ENCODE assay signal across 35 cellular contexts in genomic region chr1:42541104-42541503, GRCh38.
DNase-seq lines count a peak whose midpoint lies in the region; ATAC-seq, FAIRE-seq and TF ChIP-seq lines count a peak whose summit lies in the region.
"Had no signal": no experiment of that assay in that cellular context is flagged by ENCODE, and none has a peak within 500 bp of the region (broad histone marks: within the 10 kb centered on the region; RNA-seq: fewer than 3 reads in every experiment).

No MANE protein-coding gene starts in this region.

- H3K4me3 ChIP-seq in HepG2 (replicated peaks in 1 of 3; ENCODE audit: insufficient read depth in 1 of 3, low read depth in 2 of 3, low read length in 3 of 3) (no peak overlapping the region), right lobe of liver (no peak overlapping the region), GM12878 (no peak overlapping the region), bronchial epithelial cell (ENCODE audit: low read depth, low read length) (no peak overlapping the region), PC-9 (no peak overlapping the region)
- H3K4me3 ChIP-seq: A549; BLaER1; BLaER1 treated with 17β-estradiol and CSF1 and Interleukin-3, amounts not matched to agents 10 nM and 100 nM had no signal

- H3K27me3 ChIP-seq in HepG2 (ENCODE audit: control insufficient read depth in 1 of 2, insufficient read depth in 2 of 2, low read length in 2 of 2) (no peaks in the 10 kb centered on the region), right lobe of liver (no peaks in the 10 kb centered on the region), GM12878 (replicated peaks in 1 of 2; ENCODE audit: control insufficient read depth in 2 of 2, insufficient read depth in 2 of 2, low read length in 1 of 2) (no peaks in the 10 kb centered on the region), bronchial epithelial cell (ENCODE audit: control insufficient read depth, insufficient read depth, low read length) (no peaks in the 10 kb centered on the region), PC-9 (ENCODE audit: insufficient read depth, low read depth) (no peaks in the 10 kb centered on the region)
- H3K27me3 ChIP-seq: BE2C; BLaER1; BLaER1 treated with 17β-estradiol and CSF1 and Interleukin-3, amounts not matched to agents 10 nM and 100 nM had no signal

- FAIRE-seq in HepG2 (lab: Jason Lieb, UNC) (no peak), GM18507 (lab: Jason Lieb, UNC) (peak; percentile 44), GM12878 (lab: Jason Lieb, UNC) (peak; percentile 41), bronchial epithelial cell (lab: Jason Lieb, UNC) (peak; percentile 40)
- FAIRE-seq: A204.1, A549, D721Med had no signal

- H4K20me1 ChIP-seq in HepG2 (ENCODE audit: insufficient read depth, low read length) = no peaks in the 10 kb centered on the region
- H4K20me1 ChIP-seq in GM12878 (ENCODE audit: control insufficient read depth, insufficient read depth) = no peaks in the 10 kb centered on the region
- H4K20me1 ChIP-seq in PC-9 (ENCODE audit: insufficient read depth) = no peaks in the 10 kb centered on the region
- H4K20me1 ChIP-seq: BLaER1; BLaER1 treated with 17β-estradiol and CSF1 and Interleukin-3, amounts not matched to agents 10 nM and 100 nM had no signal

- WGBS in HepG2 (ENCODE audit: low lambda C conversion rate) = 0% methylated on average over 1 of the region's 1 CpG
- 43% methylated on average over 1 of the region's 1 CpG for WGBS in right lobe of liver (ENCODE audit: insufficient coverage, low coverage, low lambda C conversion rate, missing lambda C conversion rate)
- WGBS in GM12878 (ENCODE audit: insufficient coverage, insufficient replicate concordance, low lambda C conversion rate, missing lambda C conversion rate) = 0% methylated on average over 1 of the region's 1 CpG

- in situ Hi-C loops in HepG2 (cut with HindIII; ENCODE audit: extremely low pct_ligation_motif_present, low pct_unique_long_range_greater_than_20kb) (no loop called here), GM12878 (cut with MboI) (no loop called here)

- no peak for TF ChIP-seq RAD21 in HepG2 (CRISPR knock-in tag; IDR thresholded peaks at IDR 0.05)
- no peak for TF ChIP-seq RAD21 in GM12878 (IDR thresholded peaks at IDR 0.05; ENCODE audit: insufficient read depth, low read depth, low read length)

- no peak for ATAC-seq in HepG2
- ATAC-seq in right lobe of liver = no peak
- ATAC-seq in GM12878 = no peak
- ATAC-seq in HG02610 (IDR thresholded peaks at IDR 0.05; ENCODE audit: unreplicated experiment) = no peak
- ATAC-seq in stimulated activated naive CD8-positive, alpha-beta T cell treated with anti-CD3 and anti-CD28 coated beads, Interleukin-15, Interleukin-2, amounts not matched to agents 100 U/mL and 50 U/mL, for 24 hours = no peak
- ATAC-seq: A549; CD8-positive, alpha-beta T cell had no signal

- no peaks in the 10 kb centered on the region for H3K9me3 ChIP-seq in HepG2 (ENCODE audit: low read length)
- no peaks in the 10 kb centered on the region for H3K9me3 ChIP-seq in right lobe of liver
- no peaks in the 10 kb centered on the region; the same call in 2 of the 3 replicates for H3K9me3 ChIP-seq in GM12878 (replicated peaks; ENCODE audit: control insufficient read depth, insufficient read depth, low read length)
- H3K9me3 ChIP-seq in PC-9 (ENCODE audit: insufficient read depth, low read depth) = no peaks in the 10 kb centered on the region
- H3K9me3 ChIP-seq: A549, BE2C, BLaER1, Caco-2 had no signal

- no peaks in the 10 kb centered on the region for H3K9me2 ChIP-seq in PC-9 (ENCODE audit: insufficient read depth)

- H3K9ac ChIP-seq in HepG2 (ENCODE audit: insufficient read depth, low read depth, low read length) (no peak overlapping the region), GM12878 (ENCODE audit: control insufficient read depth, insufficient read depth, low read length) (no peak overlapping the region)
- H3K9ac ChIP-seq: BLaER1; BLaER1 treated with 17β-estradiol and CSF1 and Interleukin-3, amounts not matched to agents 10 nM and 100 nM had no signal

- H3K4me1 ChIP-seq in HepG2 (ENCODE audit: insufficient read depth, low read length) = no peaks in the 10 kb centered on the region
- H3K4me1 ChIP-seq in right lobe of liver = no peaks in the 10 kb centered on the region
- H3K4me1 ChIP-seq in GM12878 (ENCODE audit: control insufficient read depth, insufficient read depth, low read length) = no peaks in the 10 kb centered on the region
- no peaks in the 10 kb centered on the region for H3K4me1 ChIP-seq in PC-9 (replicated peaks; ENCODE audit: insufficient read depth)
- H3K4me1 ChIP-seq: A549; BE2C; BLaER1; BLaER1 treated with 17β-estradiol and CSF1 and Interleukin-3, amounts not matched to agents 10 nM and 100 nM; Caco-2 had no signal

- RAD21 ChIA-PET in GM12878 (lab: Charles Lee; ENCODE audit: unreplicated experiment) = no interaction called here

- BruUV-seq in HepG2 (replicated peaks; lab: Mats Ljungman, UMichigan) (no TSS peak), GM12878 (replicated peaks; lab: Mats Ljungman, UMichigan) (no TSS peak), PC-9 (replicated peaks; lab: Mats Ljungman, UMichigan) (no TSS peak)

- no peak for DNase-seq in HepG2 (ENCODE audit: low spot score)
- DNase-seq in right lobe of liver = no peak
- no peak for DNase-seq in GM18507 (ENCODE audit: extremely low spot score, insufficient read length, low read depth)
- DNase-seq in GM12878 (ENCODE audit: low read depth, low spot score) = no peak
- DNase-seq in bronchial epithelial cell (ENCODE audit: low read depth) = no peak
- DNase-seq in PC-9 = no peak
- DNase-seq in stimulated activated naive CD8-positive, alpha-beta T cell treated with anti-CD3 and anti-CD28 coated beads, Interleukin-15, Interleukin-2, amounts not matched to agents 100 U/mL and 50 U/mL, for 24 hours = no peak
- DNase-seq: 8988T; ACHN; AML-193; BE2C; C1 segment of cervical spinal cord; Caco-2; Calu3; CD4-positive, alpha-beta memory T cell; CD4-positive, alpha-beta T cell; CD4-positive, CD25-positive, alpha-beta regulatory T cell; CD8-positive, alpha-beta memory T cell; CD8-positive, alpha-beta T cell; COR-L47; DMS 273 treated with DMSO at 0.1 percent for 48 hours; DMS153; DMS53; DMS79; DMS79 treated with DMSO at 0.1 percent for 48 hours; DND-41; EL had no signal

- SMC1A ChIA-PET in GM12878 (lab: Charles Lee; ENCODE audit: uncharacterized antibody, unreplicated experiment) = interaction anchor here (0.6 kb wide), 1 partner anchor 336 kb away, joined by 3 read pairs; no protein-coding TSS in a partner anchor

- POLR2A ChIA-PET in HepG2 (lab: Yijun Ruan, JAX) (no interaction called here), GM12878 (lab: Charles Lee) (no interaction called here), PC-9 (lab: Charles Lee; ENCODE audit: unreplicated experiment) (no interaction called here)

- TF ChIP-seq EP300 in HepG2 (IDR thresholded peaks at IDR 0.05; ENCODE audit: low read depth in 2 of 2, low read length in 2 of 2) (no peak), HepG2 (CRISPR knock-in tag; IDR thresholded peaks at IDR 0.05; ENCODE audit: borderline replicate concordance) (no peak), GM12878 (IDR thresholded peaks at IDR 0.05; ENCODE audit: borderline replicate concordance in 1 of 2, control insufficient read depth in 1 of 2, low read depth in 2 of 2, low read length in 2 of 2) (no peak)

- TF ChIP-seq POLR2A in HepG2 (IDR thresholded peaks at IDR 0.05; ENCODE audit: insufficient read depth in 1 of 2, low read depth in 2 of 2, low read length in 2 of 2) = no peak
- TF ChIP-seq POLR2A in right lobe of liver (IDR thresholded peaks at IDR 0.05) = no peak
- no peak for TF ChIP-seq POLR2A in GM12878 (IDR thresholded peaks at IDR 0.05; ENCODE audit: low read depth, low read length)

- peaks cover 1% of the 10 kb centered on the region; the same call in 1 of the 2 replicates for H3F3A ChIP-seq in PC-9 (ENCODE audit: insufficient read depth, low read depth)

- no peak for TF ChIP-seq CTCF in HepG2 (CRISPR knock-in tag; IDR thresholded peaks at IDR 0.05)
- no peak for TF ChIP-seq CTCF in right lobe of liver (IDR thresholded peaks at IDR 0.05)
- no peak for TF ChIP-seq CTCF in GM12878 (IDR thresholded peaks at IDR 0.05 in 2 of 3, conservative IDR thresholded peaks at IDR 0.05 in 1 of 3; ENCODE audit: control insufficient read depth in 2 of 3, extremely low read depth in 1 of 3, insufficient read depth in 1 of 3, low read depth in 3 of 3, low read length in 3 of 3)
- TF ChIP-seq CTCF in bronchial epithelial cell (IDR thresholded peaks at IDR 0.05; ENCODE audit: insufficient read depth, low read length, severe bottlenecking) = no peak
- no peak for TF ChIP-seq CTCF in PC-9 (conservative IDR thresholded peaks at IDR 0.05)

- H3K27ac ChIP-seq in HepG2 (ENCODE audit: extremely low read length, insufficient read depth, low read length) (no peak overlapping the region), right lobe of liver (no peak overlapping the region), GM12878 (ENCODE audit: control insufficient read depth, insufficient read depth) (no peak overlapping the region), PC-9 (no peak overlapping the region)
- H3K27ac ChIP-seq: 22Rv1; A549; BLaER1; BLaER1 treated with 17β-estradiol and CSF1 and Interleukin-3, amounts not matched to agents 10 nM and 100 nM; C4-2B had no signal

- no peaks in the 10 kb centered on the region for H3K36me3 ChIP-seq in HepG2 (replicated peaks in 1 of 2; ENCODE audit: control insufficient read depth in 1 of 2, insufficient read depth in 2 of 2, low read length in 2 of 2)
- no peaks in the 10 kb centered on the region for H3K36me3 ChIP-seq in right lobe of liver
- no peaks in the 10 kb centered on the region for H3K36me3 ChIP-seq in GM12878 (ENCODE audit: control insufficient read depth in 2 of 2, insufficient read depth in 2 of 2, low read length in 1 of 2)
- H3K36me3 ChIP-seq in bronchial epithelial cell (ENCODE audit: control insufficient read depth, insufficient read depth, low read length) = no peaks in the 10 kb centered on the region
- no peaks in the 10 kb centered on the region for H3K36me3 ChIP-seq in PC-9 (ENCODE audit: low read depth)
- H3K36me3 ChIP-seq: BE2C, BLaER1 had no signal

- H2AFZ ChIP-seq in HepG2 (ENCODE audit: low read length) (no peak overlapping the region), GM12878 (ENCODE audit: control insufficient read depth, low read depth, low read length) (no peak overlapping the region), PC-9 (no peak overlapping the region)

- H3K4me2 ChIP-seq in HepG2 (ENCODE audit: low read depth, low read length) (no peak overlapping the region), GM12878 (ENCODE audit: control insufficient read depth, insufficient read depth) (no peak overlapping the region), PC-9 (no peak overlapping the region)
- H3K4me2 ChIP-seq: A549; BLaER1; BLaER1 treated with 17β-estradiol and CSF1 and Interleukin-3, amounts not matched to agents 10 nM and 100 nM had no signal

- H3K79me2 ChIP-seq in HepG2 (ENCODE audit: insufficient read depth, low read length) (no peaks in the 10 kb centered on the region), GM12878 (ENCODE audit: control insufficient read depth, insufficient read depth, low read length) (no peaks in the 10 kb centered on the region), PC-9 (ENCODE audit: low read depth) (no peaks in the 10 kb centered on the region)

- CTCF ChIA-PET in HepG2 (lab: Yijun Ruan, JAX; ENCODE audit: low intra/inter-chr PET ratio, low total read pairs) = no interaction called here
- CTCF ChIA-PET in GM12878 (lab: Yijun Ruan, JAX) = interaction anchor here (1.2 kb wide), 1 partner anchor 533 kb away, joined by 3 read pairs; no protein-coding TSS in a partner anchor
- CTCF ChIA-PET in PC-9 (lab: Charles Lee) = no interaction called here

- intact Hi-C loops in HepG2 (cut with micrococcal nuclease; ENCODE audit: unreplicated experiment) = no loop called here
- intact Hi-C loops in right lobe of liver (cut with DNase I) = no loop called here
- intact Hi-C loops in GM12878 (cut with micrococcal nuclease; ENCODE audit: unreplicated experiment) = no loop called here
- intact Hi-C loops in PC-9 (cut with micrococcal nuclease; ENCODE audit: unreplicated experiment) = no loop called here
